ENCODE assay signal across 1 cellular context in genomic region chr6:43976706-43977403, GRCh38.
TF ChIP-seq lines count a peak whose summit lies in the region.

No MANE protein-coding gene starts in this region.

TF ChIP-seq in K562, 482 proteins besides CTCF, POLR2A, EP300 and RAD21 (continued from another document):
- TF ChIP-seq NFXL1 (CRISPR knock-in tag; IDR thresholded peaks at IDR 0.05) = no peak
- TF ChIP-seq, protein P1, sequence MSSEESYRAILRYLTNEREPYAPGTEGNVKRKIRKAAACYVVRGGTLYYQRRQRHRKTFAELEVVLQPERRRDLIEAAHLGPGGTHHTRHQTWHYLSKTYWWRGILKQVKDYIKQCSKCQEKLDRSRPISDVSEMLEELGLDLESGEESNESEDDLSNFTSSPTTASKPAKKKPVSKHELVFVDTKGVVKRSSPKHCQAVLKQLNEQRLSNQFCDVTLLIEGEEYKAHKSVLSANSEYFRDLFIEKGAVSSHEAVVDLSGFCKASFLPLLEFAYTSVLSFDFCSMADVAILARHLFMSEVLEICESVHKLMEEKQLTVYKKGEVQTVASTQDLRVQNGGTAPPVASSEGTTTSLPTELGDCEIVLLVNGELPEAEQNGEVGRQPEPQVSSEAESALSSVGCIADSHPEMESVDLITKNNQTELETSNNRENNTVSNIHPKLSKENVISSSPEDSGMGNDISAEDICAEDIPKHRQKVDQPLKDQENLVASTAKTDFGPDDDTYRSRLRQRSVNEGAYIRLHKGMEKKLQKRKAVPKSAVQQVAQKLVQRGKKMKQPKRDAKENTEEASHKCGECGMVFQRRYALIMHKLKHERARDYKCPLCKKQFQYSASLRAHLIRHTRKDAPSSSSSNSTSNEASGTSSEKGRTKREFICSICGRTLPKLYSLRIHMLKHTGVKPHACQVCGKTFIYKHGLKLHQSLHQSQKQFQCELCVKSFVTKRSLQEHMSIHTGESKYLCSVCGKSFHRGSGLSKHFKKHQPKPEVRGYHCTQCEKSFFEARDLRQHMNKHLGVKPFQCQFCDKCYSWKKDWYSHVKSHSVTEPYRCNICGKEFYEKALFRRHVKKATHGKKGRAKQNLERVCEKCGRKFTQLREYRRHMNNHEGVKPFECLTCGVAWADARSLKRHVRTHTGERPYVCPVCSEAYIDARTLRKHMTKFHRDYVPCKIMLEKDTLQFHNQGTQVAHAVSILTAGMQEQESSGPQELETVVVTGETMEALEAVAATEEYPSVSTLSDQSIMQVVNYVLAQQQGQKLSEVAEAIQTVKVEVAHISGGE (CRISPR knock-in tag; IDR thresholded peaks at IDR 0.05) = peak in 1 of 3 experiments; percentile 28; a peak in 1 of 6 replicates
- no peak for TF ChIP-seq HIVEP1 (CRISPR knock-in tag; IDR thresholded peaks at IDR 0.05)
- no peak for TF ChIP-seq ATF1 (CRISPR knock-in tag; IDR thresholded peaks at IDR 0.05)
- TF ChIP-seq ATF1 (tag; IDR thresholded peaks at IDR 0.05) = no peak
- TF ChIP-seq, protein P2, sequence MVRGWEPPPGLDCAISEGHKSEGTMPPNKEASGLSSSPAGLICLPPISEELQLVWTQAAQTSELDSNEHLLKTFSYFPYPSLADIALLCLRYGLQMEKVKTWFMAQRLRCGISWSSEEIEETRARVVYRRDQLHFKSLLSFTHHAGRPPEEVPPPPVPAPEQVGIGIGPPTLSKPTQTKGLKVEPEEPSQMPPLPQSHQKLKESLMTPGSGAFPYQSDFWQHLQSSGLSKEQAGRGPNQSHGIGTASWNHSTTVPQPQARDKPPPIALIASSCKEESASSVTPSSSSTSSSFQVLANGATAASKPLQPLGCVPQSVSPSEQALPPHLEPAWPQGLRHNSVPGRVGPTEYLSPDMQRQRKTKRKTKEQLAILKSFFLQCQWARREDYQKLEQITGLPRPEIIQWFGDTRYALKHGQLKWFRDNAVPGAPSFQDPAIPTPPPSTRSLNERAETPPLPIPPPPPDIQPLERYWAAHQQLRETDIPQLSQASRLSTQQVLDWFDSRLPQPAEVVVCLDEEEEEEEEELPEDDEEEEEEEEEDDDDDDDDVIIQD (CRISPR knock-in tag; IDR thresholded peaks at IDR 0.05) = no peak
- no peak for TF ChIP-seq ZNF551 (CRISPR knock-in tag; IDR thresholded peaks at IDR 0.05)
- TF ChIP-seq ZNF639 (CRISPR knock-in tag; conservative IDR thresholded peaks at IDR 0.05 in 1 of 2, IDR thresholded peaks at IDR 0.05 in 1 of 2) = peak in 1 of 2 experiments; percentile 14; a peak in 1 of 4 replicates
- TF ChIP-seq NRF1 (conservative IDR thresholded peaks at IDR 0.05 in 1 of 2, IDR thresholded peaks at IDR 0.05 in 1 of 2) = no peak
- no peak for TF ChIP-seq CGGBP1 (CRISPR knock-in tag; IDR thresholded peaks at IDR 0.05)
- no peak for TF ChIP-seq SREBF1 (IDR thresholded peaks at IDR 0.05; ENCODE audit: borderline replicate concordance, low read depth, low read length)
- TF ChIP-seq BRF2 (IDR thresholded peaks at IDR 0.05; ENCODE audit: borderline replicate concordance, insufficient read depth, insufficient read length) = no peak
- no peak for TF ChIP-seq ETV1 (tag; conservative IDR thresholded peaks at IDR 0.05; ENCODE audit: low read depth)
- 0 out of 2 replicates have a peak, but pooled peaks have one; percentile 26 for TF ChIP-seq ZNF589 (CRISPR knock-in tag; IDR thresholded peaks at IDR 0.05; ENCODE audit: low read depth)
